Comparison of ENCODE assay signal across 1 cellular context in the genomic region with DNA sequence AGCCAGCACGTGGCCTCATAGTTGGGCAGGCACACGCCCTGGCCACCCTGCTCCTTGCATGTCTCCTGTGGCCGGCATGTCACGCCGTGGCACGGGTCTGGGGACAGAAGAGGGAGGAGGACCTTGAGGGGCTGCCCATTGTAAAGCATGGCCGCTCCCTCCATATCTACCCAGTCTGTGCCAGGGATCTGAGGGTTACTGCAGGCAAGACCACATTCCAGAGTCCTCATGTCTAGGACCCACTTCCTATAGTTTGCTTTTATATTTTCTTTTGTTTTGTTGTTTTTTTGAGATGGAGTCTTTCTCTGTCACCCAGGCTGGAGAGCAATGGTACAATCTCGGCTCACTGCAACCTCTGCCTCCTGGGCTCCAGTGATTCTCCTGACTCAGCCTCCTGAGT. TPM values are rescaled to one million over a fixed set of nuclear protein-coding genes. Genes with fewer than 3 reads are reported as not detected.
"Had no signal": no experiment of that assay in that cellular context is flagged by ENCODE, and none has a peak within 500 bp of the region (broad histone marks: within the 10 kb centered on the region; RNA-seq: fewer than 3 reads in every experiment).

No MANE protein-coding gene starts in this region.

RNA-seq across cellular contexts. Expression of a gene that starts 54.6 kb away (rescaled TPM):
- total RNA-seq: endothelial cell of umbilical vein had no signal
